ENCODE assay signal across 1 cellular context in the genomic region with DNA sequence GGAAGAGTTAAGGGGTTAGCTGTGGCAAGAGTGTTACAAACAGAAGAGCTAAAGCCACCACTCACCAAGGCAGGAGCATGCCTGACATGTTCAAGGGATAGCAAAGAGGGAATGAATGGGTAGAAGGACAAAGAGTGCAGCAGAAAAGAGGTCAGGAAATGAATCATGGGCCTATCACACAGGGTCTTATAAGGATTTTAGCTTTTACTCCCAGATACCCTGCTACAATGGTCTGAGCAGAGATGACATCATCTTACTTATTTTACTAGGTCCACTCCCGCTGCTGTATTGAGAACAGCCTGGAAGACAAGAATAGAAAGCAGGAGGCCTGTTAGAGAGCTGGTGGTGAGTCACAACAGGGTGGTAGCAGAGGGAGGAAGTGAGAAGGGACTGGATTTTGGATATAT.
TF ChIP-seq lines count a peak whose summit lies in the region.

No MANE protein-coding gene starts in this region.

TF ChIP-seq in WTC11, 78 proteins besides CTCF, POLR2A, EP300 and RAD21 (continued from another document):
- TF ChIP-seq, protein P1, sequence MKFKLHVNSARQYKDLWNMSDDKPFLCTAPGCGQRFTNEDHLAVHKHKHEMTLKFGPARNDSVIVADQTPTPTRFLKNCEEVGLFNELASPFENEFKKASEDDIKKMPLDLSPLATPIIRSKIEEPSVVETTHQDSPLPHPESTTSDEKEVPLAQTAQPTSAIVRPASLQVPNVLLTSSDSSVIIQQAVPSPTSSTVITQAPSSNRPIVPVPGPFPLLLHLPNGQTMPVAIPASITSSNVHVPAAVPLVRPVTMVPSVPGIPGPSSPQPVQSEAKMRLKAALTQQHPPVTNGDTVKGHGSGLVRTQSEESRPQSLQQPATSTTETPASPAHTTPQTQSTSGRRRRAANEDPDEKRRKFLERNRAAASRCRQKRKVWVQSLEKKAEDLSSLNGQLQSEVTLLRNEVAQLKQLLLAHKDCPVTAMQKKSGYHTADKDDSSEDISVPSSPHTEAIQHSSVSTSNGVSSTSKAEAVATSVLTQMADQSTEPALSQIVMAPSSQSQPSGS (CRISPR knock-in tag; IDR thresholded peaks at IDR 0.05; ENCODE audit: borderline replicate concordance, low read depth) = no peak
- TF ChIP-seq, protein P2, sequence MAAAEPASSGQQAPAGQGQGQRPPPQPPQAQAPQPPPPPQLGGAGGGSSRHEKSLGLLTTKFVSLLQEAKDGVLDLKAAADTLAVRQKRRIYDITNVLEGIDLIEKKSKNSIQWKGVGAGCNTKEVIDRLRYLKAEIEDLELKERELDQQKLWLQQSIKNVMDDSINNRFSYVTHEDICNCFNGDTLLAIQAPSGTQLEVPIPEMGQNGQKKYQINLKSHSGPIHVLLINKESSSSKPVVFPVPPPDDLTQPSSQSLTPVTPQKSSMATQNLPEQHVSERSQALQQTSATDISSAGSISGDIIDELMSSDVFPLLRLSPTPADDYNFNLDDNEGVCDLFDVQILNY (CRISPR knock-in tag; IDR thresholded peaks at IDR 0.05) = no peak
- TF ChIP-seq CBFB (CRISPR knock-in tag; IDR thresholded peaks at IDR 0.05; ENCODE audit: low read depth) (no peak), TEAD4 (CRISPR knock-in tag; IDR thresholded peaks at IDR 0.05) (no peak), ZNF219 (CRISPR knock-in tag; IDR thresholded peaks at IDR 0.05; ENCODE audit: borderline replicate concordance) (no peak), JUN (CRISPR knock-in tag; IDR thresholded peaks at IDR 0.05) (no peak), IRF2 (CRISPR knock-in tag; IDR thresholded peaks at IDR 0.05; ENCODE audit: borderline replicate concordance, low read depth) (no peak), ZNF317 (CRISPR knock-in tag; IDR thresholded peaks at IDR 0.05; ENCODE audit: borderline replicate concordance, low read depth) (no peak)
- TF ChIP-seq, protein P3, sequence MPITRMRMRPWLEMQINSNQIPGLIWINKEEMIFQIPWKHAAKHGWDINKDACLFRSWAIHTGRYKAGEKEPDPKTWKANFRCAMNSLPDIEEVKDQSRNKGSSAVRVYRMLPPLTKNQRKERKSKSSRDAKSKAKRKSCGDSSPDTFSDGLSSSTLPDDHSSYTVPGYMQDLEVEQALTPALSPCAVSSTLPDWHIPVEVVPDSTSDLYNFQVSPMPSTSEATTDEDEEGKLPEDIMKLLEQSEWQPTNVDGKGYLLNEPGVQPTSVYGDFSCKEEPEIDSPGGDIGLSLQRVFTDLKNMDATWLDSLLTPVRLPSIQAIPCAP (CRISPR knock-in tag; IDR thresholded peaks at IDR 0.05) = no peak
- TF ChIP-seq, protein P4, sequence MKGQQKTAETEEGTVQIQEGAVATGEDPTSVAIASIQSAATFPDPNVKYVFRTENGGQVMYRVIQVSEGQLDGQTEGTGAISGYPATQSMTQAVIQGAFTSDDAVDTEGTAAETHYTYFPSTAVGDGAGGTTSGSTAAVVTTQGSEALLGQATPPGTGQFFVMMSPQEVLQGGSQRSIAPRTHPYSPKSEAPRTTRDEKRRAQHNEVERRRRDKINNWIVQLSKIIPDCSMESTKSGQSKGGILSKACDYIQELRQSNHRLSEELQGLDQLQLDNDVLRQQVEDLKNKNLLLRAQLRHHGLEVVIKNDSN (CRISPR knock-in tag; IDR thresholded peaks at IDR 0.05) = no peak
